In genomic region chr5:17276445-17276844, GRCh38 we compare ENCODE assay signal across 1 cellular context.
TF ChIP-seq lines count a peak whose summit lies in the region.

No MANE protein-coding gene starts in this region.

TF ChIP-seq in HepG2, 621 proteins besides CTCF, POLR2A, EP300 and RAD21 (continued from another document):
- no peak for TF ChIP-seq GMEB2 (CRISPR knock-in tag; IDR thresholded peaks at IDR 0.05; ENCODE audit: low read depth)
- no peak for TF ChIP-seq EED (CRISPR knock-in tag; IDR thresholded peaks at IDR 0.05)
- no peak for TF ChIP-seq ZNF326 (CRISPR knock-in tag; IDR thresholded peaks at IDR 0.05; ENCODE audit: borderline replicate concordance)
- TF ChIP-seq PHF21A (CRISPR knock-in tag; IDR thresholded peaks at IDR 0.05) = no peak
- TF ChIP-seq ZNF564 (CRISPR knock-in tag; IDR thresholded peaks at IDR 0.05) = no peak
- TF ChIP-seq KMT2A (CRISPR knock-in tag; IDR thresholded peaks at IDR 0.05) = no peak
- no peak for TF ChIP-seq ZNF572 (CRISPR knock-in tag; IDR thresholded peaks at IDR 0.05)
- no peak for TF ChIP-seq NFIB (CRISPR knock-in tag; IDR thresholded peaks at IDR 0.05; ENCODE audit: borderline replicate concordance)
- no peak for TF ChIP-seq ZNF567 (CRISPR knock-in tag; IDR thresholded peaks at IDR 0.05; ENCODE audit: borderline replicate concordance)
- no peak for TF ChIP-seq MTA3 (CRISPR knock-in tag; IDR thresholded peaks at IDR 0.05)
- no peak for TF ChIP-seq MED8 (CRISPR knock-in tag; IDR thresholded peaks at IDR 0.05; ENCODE audit: insufficient replicate concordance)
- TF ChIP-seq ZMYM2 (CRISPR knock-in tag; IDR thresholded peaks at IDR 0.05) = no peak
- TF ChIP-seq MLXIP (CRISPR knock-in tag; IDR thresholded peaks at IDR 0.05; ENCODE audit: borderline replicate concordance) = no peak
